1 cellular context compared by ENCODE assay signal in the genomic region with DNA sequence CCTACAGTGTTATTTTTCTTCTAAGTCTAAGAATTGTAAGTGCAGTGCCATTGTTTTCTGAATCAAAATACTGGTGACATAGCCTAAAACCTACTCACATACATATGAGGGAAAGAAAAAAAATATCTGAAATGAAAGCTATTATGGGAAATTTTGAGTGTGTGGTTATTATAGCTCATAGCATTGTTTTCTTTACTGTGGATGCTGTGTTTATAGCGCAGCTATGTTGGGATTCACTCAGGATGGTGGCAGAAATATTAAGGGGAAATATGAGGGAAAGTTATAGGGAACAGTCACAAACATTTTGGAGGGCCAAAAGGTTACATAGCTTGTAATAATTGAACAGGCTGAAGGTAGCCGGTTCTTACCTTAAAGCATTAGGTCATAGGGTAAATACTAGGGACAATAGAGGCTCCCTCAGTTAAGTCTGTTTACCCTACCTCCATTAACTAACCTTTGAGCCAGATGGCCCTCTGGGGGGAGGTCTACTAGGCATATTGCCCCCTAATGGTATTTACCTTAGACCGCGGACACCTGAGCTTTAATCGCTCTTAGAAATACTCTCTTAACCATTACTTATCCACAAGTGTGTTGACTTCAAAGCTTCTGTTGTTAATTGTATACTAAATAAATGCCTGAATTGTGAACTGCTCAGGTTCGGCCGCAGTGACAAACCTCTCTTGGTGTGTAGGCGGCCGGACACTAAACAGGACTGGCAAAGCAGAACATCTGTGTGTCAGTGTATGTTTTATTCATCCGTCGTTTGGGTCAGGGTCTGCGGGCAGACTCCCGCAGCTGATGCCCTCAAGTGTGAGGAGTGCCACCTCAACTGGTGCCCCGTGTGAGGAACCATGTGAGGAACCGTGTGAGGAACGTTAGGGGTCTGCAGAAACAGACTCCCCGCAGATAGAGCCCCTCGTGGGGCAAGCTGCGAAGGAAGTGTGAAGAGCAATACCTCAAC.
TF ChIP-seq lines count a peak whose summit lies in the region.

No MANE protein-coding gene starts in this region.

TF ChIP-seq in HepG2, 621 proteins besides CTCF, POLR2A, EP300 and RAD21 (continued from another document and continues in another):
- TF ChIP-seq, protein P1, sequence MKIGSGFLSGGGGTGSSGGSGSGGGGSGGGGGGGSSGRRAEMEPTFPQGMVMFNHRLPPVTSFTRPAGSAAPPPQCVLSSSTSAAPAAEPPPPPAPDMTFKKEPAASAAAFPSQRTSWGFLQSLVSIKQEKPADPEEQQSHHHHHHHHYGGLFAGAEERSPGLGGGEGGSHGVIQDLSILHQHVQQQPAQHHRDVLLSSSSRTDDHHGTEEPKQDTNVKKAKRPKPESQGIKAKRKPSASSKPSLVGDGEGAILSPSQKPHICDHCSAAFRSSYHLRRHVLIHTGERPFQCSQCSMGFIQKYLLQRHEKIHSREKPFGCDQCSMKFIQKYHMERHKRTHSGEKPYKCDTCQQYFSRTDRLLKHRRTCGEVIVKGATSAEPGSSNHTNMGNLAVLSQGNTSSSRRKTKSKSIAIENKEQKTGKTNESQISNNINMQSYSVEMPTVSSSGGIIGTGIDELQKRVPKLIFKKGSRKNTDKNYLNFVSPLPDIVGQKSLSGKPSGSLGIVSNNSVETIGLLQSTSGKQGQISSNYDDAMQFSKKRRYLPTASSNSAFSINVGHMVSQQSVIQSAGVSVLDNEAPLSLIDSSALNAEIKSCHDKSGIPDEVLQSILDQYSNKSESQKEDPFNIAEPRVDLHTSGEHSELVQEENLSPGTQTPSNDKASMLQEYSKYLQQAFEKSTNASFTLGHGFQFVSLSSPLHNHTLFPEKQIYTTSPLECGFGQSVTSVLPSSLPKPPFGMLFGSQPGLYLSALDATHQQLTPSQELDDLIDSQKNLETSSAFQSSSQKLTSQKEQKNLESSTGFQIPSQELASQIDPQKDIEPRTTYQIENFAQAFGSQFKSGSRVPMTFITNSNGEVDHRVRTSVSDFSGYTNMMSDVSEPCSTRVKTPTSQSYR (CRISPR knock-in tag; IDR thresholded peaks at IDR 0.05; ENCODE audit: borderline replicate concordance) = peak; percentile 92
- TF ChIP-seq HNRNPH1 (optimal IDR thresholded peaks at IDR 0.05; ENCODE audit: low read depth, low read length) = no peak
- TF ChIP-seq, protein P2, sequence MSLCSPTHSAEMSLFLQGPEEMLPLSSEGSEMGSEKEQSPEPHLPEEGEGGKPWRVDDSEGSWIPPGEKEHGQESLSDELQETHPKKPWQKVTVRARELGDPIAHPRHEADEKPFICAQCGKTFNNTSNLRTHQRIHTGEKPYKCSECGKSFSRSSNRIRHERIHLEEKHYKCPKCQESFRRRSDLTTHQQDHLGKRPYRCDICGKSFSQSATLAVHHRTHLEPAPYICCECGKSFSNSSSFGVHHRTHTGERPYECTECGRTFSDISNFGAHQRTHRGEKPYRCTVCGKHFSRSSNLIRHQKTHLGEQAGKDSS (CRISPR knock-in tag; IDR thresholded peaks at IDR 0.05; ENCODE audit: borderline replicate concordance, low read depth) = no peak
- peak; percentile 99 for TF ChIP-seq ISL2 (CRISPR knock-in tag; IDR thresholded peaks at IDR 0.05)
- no peak for TF ChIP-seq SYNCRIP (IDR thresholded peaks at IDR 0.05; ENCODE audit: insufficient read depth, low read depth, low read length)
- TF ChIP-seq, protein P3, sequence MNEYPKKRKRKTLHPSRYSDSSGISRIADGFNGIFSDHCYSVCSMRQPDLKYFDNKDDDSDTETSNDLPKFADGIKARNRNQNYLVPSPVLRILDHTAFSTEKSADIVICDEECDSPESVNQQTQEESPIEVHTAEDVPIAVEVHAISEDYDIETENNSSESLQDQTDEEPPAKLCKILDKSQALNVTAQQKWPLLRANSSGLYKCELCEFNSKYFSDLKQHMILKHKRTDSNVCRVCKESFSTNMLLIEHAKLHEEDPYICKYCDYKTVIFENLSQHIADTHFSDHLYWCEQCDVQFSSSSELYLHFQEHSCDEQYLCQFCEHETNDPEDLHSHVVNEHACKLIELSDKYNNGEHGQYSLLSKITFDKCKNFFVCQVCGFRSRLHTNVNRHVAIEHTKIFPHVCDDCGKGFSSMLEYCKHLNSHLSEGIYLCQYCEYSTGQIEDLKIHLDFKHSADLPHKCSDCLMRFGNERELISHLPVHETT (CRISPR knock-in tag; conservative IDR thresholded peaks at IDR 0.05) = peak; percentile 60; the same call in 1 of the 2 replicates
- no peak for TF ChIP-seq PAWR (CRISPR knock-in tag; IDR thresholded peaks at IDR 0.05; ENCODE audit: borderline replicate concordance)
- no peak for TF ChIP-seq CBX2 (IDR thresholded peaks at IDR 0.05; ENCODE audit: low read depth, low read length)
- TF ChIP-seq CBX2 (CRISPR knock-in tag; IDR thresholded peaks at IDR 0.05; ENCODE audit: low read depth) = no peak
- TF ChIP-seq, protein P4, sequence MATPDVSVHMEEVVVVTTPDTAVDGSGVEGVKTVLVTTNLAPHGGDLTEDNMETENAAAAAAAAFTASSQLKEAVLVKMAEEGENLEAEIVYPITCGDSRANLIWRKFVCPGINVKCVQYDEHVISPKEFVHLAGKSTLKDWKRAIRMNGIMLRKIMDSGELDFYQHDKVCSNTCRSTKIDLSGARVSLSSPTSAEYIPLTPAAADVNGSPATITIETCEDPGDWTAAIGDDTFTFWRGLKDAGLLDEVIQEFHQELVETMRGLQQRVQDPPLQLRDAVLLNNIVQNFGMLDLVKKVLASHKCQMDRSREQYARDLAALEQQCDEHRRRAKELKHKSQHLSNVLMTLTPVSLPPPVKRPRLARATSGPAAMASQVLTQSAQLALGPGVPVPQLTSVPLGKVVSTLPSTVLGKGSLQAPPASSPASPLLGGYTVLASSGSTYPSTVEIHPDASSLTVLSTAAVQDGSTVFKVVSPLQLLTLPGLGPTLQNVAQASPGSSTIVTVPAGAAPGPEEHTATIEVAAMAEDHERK (CRISPR knock-in tag; IDR thresholded peaks at IDR 0.05; ENCODE audit: low read depth) = no peak
- TF ChIP-seq NCOA1 (CRISPR knock-in tag; IDR thresholded peaks at IDR 0.05) = no peak
- no peak for TF ChIP-seq ZNF30 (CRISPR knock-in tag; IDR thresholded peaks at IDR 0.05)
- TF ChIP-seq, protein P5, sequence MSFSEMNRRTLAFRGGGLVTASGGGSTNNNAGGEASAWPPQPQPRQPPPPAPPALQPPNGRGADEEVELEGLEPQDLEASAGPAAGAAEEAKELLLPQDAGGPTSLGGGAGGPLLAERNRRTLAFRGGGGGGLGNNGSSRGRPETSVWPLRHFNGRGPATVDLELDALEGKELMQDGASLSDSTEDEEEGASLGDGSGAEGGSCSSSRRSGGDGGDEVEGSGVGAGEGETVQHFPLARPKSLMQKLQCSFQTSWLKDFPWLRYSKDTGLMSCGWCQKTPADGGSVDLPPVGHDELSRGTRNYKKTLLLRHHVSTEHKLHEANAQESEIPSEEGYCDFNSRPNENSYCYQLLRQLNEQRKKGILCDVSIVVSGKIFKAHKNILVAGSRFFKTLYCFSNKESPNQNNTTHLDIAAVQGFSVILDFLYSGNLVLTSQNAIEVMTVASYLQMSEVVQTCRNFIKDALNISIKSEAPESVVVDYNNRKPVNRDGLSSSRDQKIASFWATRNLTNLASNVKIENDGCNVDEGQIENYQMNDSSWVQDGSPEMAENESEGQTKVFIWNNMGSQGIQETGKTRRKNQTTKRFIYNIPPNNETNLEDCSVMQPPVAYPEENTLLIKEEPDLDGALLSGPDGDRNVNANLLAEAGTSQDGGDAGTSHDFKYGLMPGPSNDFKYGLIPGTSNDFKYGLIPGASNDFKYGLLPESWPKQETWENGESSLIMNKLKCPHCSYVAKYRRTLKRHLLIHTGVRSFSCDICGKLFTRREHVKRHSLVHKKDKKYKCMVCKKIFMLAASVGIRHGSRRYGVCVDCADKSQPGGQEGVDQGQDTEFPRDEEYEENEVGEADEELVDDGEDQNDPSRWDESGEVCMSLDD (CRISPR knock-in tag; IDR thresholded peaks at IDR 0.05; ENCODE audit: borderline replicate concordance) = no peak
- TF ChIP-seq ZNF569 (CRISPR knock-in tag; IDR thresholded peaks at IDR 0.05; ENCODE audit: borderline replicate concordance) = no peak
- no peak for TF ChIP-seq ZNF775 (CRISPR knock-in tag; IDR thresholded peaks at IDR 0.05; ENCODE audit: borderline replicate concordance)
- peak; percentile 80 for TF ChIP-seq HDAC1 (CRISPR knock-in tag; IDR thresholded peaks at IDR 0.05)
- no peak for TF ChIP-seq ZNF274 (CRISPR knock-in tag; IDR thresholded peaks at IDR 0.05)
- TF ChIP-seq GLI4 (CRISPR knock-in tag; IDR thresholded peaks at IDR 0.05; ENCODE audit: borderline replicate concordance) = peak; percentile 31; the same call in 1 of the 2 replicates
- TF ChIP-seq ZNF501 (CRISPR knock-in tag; IDR thresholded peaks at IDR 0.05) = peak; percentile 75; the same call in 1 of the 2 replicates
- TF ChIP-seq MAFF (IDR thresholded peaks at IDR 0.05; ENCODE audit: low read depth, low read length) = no peak
- TF ChIP-seq, protein P6, sequence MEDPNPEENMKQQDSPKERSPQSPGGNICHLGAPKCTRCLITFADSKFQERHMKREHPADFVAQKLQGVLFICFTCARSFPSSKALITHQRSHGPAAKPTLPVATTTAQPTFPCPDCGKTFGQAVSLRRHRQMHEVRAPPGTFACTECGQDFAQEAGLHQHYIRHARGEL (CRISPR knock-in tag; IDR thresholded peaks at IDR 0.05) = no peak
- TF ChIP-seq, protein P7, sequence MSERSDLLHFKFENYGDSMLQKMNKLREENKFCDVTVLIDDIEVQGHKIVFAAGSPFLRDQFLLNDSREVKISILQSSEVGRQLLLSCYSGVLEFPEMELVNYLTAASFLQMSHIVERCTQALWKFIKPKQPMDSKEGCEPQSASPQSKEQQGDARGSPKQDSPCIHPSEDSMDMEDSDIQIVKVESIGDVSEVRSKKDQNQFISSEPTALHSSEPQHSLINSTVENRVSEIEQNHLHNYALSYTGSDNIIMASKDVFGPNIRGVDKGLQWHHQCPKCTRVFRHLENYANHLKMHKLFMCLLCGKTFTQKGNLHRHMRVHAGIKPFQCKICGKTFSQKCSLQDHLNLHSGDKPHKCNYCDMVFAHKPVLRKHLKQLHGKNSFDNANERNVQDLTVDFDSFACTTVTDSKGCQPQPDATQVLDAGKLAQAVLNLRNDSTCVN (CRISPR knock-in tag; IDR thresholded peaks at IDR 0.05; ENCODE audit: borderline replicate concordance) = no peak
- TF ChIP-seq U2AF1 (optimal IDR thresholded peaks at IDR 0.05; ENCODE audit: low read depth, low read length) = no peak
- TF ChIP-seq SMARCC2 (IDR thresholded peaks at IDR 0.05) = no peak
- no peak for TF ChIP-seq HCFC1 (IDR thresholded peaks at IDR 0.05; ENCODE audit: low read depth, low read length)
- TF ChIP-seq ZFP36L1 (CRISPR knock-in tag; IDR thresholded peaks at IDR 0.05) = no peak
- TF ChIP-seq PCBP1 (IDR thresholded peaks at IDR 0.05; ENCODE audit: borderline replicate concordance, low read depth, low read length) = no peak
- TF ChIP-seq, protein P8, sequence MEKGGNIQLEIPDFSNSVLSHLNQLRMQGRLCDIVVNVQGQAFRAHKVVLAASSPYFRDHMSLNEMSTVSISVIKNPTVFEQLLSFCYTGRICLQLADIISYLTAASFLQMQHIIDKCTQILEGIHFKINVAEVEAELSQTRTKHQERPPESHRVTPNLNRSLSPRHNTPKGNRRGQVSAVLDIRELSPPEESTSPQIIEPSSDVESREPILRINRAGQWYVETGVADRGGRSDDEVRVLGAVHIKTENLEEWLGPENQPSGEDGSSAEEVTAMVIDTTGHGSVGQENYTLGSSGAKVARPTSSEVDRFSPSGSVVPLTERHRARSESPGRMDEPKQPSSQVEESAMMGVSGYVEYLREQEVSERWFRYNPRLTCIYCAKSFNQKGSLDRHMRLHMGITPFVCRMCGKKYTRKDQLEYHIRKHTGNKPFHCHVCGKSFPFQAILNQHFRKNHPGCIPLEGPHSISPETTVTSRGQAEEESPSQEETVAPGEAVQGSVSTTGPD (CRISPR knock-in tag; IDR thresholded peaks at IDR 0.05) = no peak
- TF ChIP-seq, protein P9, sequence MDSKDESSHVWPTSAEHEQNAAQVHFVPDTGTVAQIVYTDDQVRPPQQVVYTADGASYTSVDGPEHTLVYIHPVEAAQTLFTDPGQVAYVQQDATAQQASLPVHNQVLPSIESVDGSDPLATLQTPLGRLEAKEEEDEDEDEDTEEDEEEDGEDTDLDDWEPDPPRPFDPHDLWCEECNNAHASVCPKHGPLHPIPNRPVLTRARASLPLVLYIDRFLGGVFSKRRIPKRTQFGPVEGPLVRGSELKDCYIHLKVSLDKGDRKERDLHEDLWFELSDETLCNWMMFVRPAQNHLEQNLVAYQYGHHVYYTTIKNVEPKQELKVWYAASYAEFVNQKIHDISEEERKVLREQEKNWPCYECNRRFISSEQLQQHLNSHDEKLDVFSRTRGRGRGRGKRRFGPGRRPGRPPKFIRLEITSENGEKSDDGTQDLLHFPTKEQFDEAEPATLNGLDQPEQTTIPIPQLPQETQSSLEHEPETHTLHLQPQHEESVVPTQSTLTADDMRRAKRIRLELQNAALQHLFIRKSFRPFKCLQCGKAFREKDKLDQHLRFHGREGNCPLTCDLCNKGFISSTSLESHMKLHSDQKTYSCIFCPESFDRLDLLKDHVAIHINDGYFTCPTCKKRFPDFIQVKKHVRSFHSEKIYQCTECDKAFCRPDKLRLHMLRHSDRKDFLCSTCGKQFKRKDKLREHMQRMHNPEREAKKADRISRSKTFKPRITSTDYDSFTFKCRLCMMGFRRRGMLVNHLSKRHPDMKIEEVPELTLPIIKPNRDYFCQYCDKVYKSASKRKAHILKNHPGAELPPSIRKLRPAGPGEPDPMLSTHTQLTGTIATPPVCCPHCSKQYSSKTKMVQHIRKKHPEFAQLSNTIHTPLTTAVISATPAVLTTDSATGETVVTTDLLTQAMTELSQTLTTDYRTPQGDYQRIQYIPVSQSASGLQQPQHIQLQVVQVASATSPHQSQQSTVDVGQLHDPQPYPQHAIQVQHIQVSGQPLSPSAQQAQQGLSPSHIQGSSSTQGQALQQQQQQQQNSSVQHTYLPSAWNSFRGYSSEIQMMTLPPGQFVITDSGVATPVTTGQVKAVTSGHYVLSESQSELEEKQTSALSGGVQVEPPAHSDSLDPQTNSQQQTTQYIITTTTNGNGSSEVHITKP (CRISPR knock-in tag; IDR thresholded peaks at IDR 0.05; ENCODE audit: low read depth) = 0 out of 2 replicates have a peak, but pooled peaks have one; percentile 47
- TF ChIP-seq BORCS8-MEF2B (CRISPR knock-in tag; IDR thresholded peaks at IDR 0.05) = no peak
- TF ChIP-seq, protein P10, sequence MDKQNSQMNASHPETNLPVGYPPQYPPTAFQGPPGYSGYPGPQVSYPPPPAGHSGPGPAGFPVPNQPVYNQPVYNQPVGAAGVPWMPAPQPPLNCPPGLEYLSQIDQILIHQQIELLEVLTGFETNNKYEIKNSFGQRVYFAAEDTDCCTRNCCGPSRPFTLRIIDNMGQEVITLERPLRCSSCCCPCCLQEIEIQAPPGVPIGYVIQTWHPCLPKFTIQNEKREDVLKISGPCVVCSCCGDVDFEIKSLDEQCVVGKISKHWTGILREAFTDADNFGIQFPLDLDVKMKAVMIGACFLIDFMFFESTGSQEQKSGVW (CRISPR knock-in tag; IDR thresholded peaks at IDR 0.05; ENCODE audit: borderline replicate concordance) = no peak
- TF ChIP-seq U2AF2 (IDR thresholded peaks at IDR 0.05; ENCODE audit: low read depth, low read length) = no peak
- TF ChIP-seq IRF2 (CRISPR knock-in tag; IDR thresholded peaks at IDR 0.05) = peak; percentile 70
- no peak for TF ChIP-seq ZNF253 (CRISPR knock-in tag; IDR thresholded peaks at IDR 0.05; ENCODE audit: borderline replicate concordance)
- TF ChIP-seq LCORL (IDR thresholded peaks at IDR 0.05) = 0 out of 2 replicates have a peak, but pooled peaks have one; percentile 48
- peak; percentile 73 for TF ChIP-seq LCORL (CRISPR knock-in tag; IDR thresholded peaks at IDR 0.05)
- TF ChIP-seq, protein P11, sequence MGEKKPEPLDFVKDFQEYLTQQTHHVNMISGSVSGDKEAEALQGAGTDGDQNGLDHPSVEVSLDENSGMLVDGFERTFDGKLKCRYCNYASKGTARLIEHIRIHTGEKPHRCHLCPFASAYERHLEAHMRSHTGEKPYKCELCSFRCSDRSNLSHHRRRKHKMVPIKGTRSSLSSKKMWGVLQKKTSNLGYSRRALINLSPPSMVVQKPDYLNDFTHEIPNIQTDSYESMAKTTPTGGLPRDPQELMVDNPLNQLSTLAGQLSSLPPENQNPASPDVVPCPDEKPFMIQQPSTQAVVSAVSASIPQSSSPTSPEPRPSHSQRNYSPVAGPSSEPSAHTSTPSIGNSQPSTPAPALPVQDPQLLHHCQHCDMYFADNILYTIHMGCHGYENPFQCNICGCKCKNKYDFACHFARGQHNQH (CRISPR knock-in tag; IDR thresholded peaks at IDR 0.05) = peak; percentile 90; the same call in 1 of the 2 replicates
- TF ChIP-seq XBP1 (CRISPR knock-in tag; IDR thresholded peaks at IDR 0.05) = no peak
